In the genomic region with DNA sequence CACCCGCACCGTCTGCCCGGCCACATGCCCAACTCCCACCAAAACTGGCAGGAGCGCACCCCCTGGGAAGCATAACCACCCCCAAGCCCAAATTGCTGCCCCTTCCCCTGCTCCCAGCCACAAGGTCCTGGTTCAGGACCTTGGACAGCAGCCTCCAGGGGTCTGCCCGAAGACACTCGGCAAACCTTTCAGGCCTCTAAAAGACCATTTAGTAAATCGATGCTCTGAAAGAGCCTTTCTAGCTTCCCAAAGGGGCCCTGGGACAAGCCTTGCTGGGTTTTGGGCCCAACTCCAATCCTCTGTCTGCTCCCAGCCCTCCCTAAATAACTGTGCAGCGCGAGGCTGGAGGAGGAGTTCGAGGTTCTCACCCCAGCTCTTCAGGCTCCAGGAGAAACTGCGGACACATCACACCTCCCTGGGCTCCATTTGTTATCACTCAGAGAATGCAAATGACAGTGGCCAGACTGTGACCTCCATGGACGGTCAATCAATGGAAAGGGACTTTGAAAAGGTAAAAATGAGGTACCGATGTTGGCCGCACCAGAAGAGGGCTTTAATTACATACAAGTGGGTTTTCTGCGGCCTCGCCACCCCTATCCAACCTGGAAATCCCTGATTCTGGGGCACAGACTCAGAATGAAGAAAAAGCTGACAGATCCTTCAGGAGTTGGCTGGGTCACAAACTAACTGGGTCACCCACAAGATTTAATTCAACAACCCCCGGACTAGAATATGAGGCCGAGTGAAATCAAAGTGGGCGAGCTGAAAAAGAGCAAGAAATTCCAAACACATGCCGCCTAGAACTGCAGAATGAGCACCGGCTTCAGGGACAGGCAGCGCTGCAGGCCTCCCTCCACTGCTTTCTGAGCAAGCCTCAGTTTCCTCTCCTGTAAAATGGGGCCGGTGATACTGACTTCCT, we compare ENCODE assay signal across 2 cellular contexts.
TF ChIP-seq lines count a peak whose summit lies in the region.

No MANE protein-coding gene starts in this region.

TF ChIP-seq in SK-N-SH, 30 proteins besides CTCF, POLR2A, EP300 and RAD21:
- no peak for TF ChIP-seq YY1 (IDR thresholded peaks at IDR 0.05; ENCODE audit: low read depth)
- TF ChIP-seq, protein P1, sequence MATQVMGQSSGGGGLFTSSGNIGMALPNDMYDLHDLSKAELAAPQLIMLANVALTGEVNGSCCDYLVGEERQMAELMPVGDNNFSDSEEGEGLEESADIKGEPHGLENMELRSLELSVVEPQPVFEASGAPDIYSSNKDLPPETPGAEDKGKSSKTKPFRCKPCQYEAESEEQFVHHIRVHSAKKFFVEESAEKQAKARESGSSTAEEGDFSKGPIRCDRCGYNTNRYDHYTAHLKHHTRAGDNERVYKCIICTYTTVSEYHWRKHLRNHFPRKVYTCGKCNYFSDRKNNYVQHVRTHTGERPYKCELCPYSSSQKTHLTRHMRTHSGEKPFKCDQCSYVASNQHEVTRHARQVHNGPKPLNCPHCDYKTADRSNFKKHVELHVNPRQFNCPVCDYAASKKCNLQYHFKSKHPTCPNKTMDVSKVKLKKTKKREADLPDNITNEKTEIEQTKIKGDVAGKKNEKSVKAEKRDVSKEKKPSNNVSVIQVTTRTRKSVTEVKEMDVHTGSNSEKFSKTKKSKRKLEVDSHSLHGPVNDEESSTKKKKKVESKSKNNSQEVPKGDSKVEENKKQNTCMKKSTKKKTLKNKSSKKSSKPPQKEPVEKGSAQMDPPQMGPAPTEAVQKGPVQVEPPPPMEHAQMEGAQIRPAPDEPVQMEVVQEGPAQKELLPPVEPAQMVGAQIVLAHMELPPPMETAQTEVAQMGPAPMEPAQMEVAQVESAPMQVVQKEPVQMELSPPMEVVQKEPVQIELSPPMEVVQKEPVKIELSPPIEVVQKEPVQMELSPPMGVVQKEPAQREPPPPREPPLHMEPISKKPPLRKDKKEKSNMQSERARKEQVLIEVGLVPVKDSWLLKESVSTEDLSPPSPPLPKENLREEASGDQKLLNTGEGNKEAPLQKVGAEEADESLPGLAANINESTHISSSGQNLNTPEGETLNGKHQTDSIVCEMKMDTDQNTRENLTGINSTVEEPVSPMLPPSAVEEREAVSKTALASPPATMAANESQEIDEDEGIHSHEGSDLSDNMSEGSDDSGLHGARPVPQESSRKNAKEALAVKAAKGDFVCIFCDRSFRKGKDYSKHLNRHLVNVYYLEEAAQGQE (IDR thresholded peaks at IDR 0.05; ENCODE audit: low read depth, low read length) = peak; percentile 96
TF ChIP-seq in SK-N-SH: peak in this region for 1.

TF ChIP-seq in SK-N-SH treated with all-trans-retinoic acid at 6 μM for 48 hours, 23 proteins besides CTCF, POLR2A, EP300 and RAD21 (continued from another document):
- TF ChIP-seq TOX (CRISPR knock-in tag; IDR thresholded peaks at IDR 0.05; ENCODE audit: borderline replicate concordance) (no peak), ISL1 (CRISPR knock-in tag; IDR thresholded peaks at IDR 0.05) (no peak), CSDC2 (CRISPR knock-in tag; IDR thresholded peaks at IDR 0.05) (no peak), TCF4 (CRISPR knock-in tag; IDR thresholded peaks at IDR 0.05; ENCODE audit: borderline replicate concordance) (no peak)
